9 cellular contexts compared by ENCODE assay signal in the genomic region with DNA sequence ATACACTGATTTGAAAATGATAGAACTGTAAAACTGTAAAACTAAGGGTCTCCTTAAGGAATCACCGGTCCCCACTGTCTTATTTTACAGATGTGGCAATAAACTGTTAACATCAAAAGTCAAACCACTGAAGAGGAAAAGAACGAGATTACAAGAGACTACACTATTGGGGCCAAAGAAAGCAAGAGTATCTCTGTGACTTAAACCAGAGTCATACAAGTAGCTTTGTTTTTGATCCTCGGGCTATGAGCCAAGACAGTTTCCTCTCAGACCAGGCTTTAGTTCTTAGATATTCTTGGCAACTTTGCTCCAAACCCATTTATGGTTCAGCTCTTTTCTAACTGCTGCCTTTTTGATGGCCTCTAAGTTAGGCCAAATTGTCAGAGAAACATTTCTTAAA.
DNase-seq lines count a peak whose midpoint lies in the region; ATAC-seq, FAIRE-seq and TF ChIP-seq lines count a peak whose summit lies in the region.
"Had no signal": no experiment of that assay in that cellular context is flagged by ENCODE, and none has a peak within 500 bp of the region (broad histone marks: within the 10 kb centered on the region; RNA-seq: fewer than 3 reads in every experiment).

No MANE protein-coding gene starts in this region.

- FAIRE-seq in bronchial epithelial cell (lab: Jason Lieb, UNC) = no peak

- no peak for ATAC-seq in stimulated activated naive CD8-positive, alpha-beta T cell treated with anti-CD3 and anti-CD28 coated beads, Interleukin-15, Interleukin-2, amounts not matched to agents 100 U/mL and 50 U/mL, for 24 hours
- ATAC-seq in left lobe of liver (peak; percentile 22), aorta (ENCODE audit: low FRiP score) (peak; percentile 64), GM19324 (IDR thresholded peaks at IDR 0.05; ENCODE audit: low FRiP score, unreplicated experiment) (no peak), GM18873 (IDR thresholded peaks at IDR 0.05; ENCODE audit: low FRiP score, unreplicated experiment) (no peak)

- intact Hi-C loops in aorta (cut with DNase I) = loop anchor here in 1 of 2 donors (5.0 kb wide), 1 partner anchor 179 kb away; the partner anchor contains the start of gene UCHL3

- H3K4me1 Mint-ChIP-seq in stimulated activated naive CD8-positive, alpha-beta T cell treated with anti-CD3 and anti-CD28 coated beads, Interleukin-15, Interleukin-2, amounts not matched to agents 100 ng/mL and 50 ng/mL, for 24 hours (ENCODE audit: low read depth) = peaks cover 56% of the 10 kb centered on the region

- no peaks in the 10 kb centered on the region for H3K36me3 Mint-ChIP-seq in stimulated activated naive CD8-positive, alpha-beta T cell treated with anti-CD3 and anti-CD28 coated beads, Interleukin-15, Interleukin-2, amounts not matched to agents 100 ng/mL and 50 ng/mL, for 24 hours (ENCODE audit: low read depth)

- 2 to 5% methylated on average over 3 of the region's 3 CpGs for WGBS in aorta, 2 donors

- no peak for DNase-seq in stimulated activated naive CD8-positive, alpha-beta T cell treated with anti-CD3 and anti-CD28 coated beads, Interleukin-15, Interleukin-2, amounts not matched to agents 100 U/mL and 50 U/mL, for 24 hours
- DNase-seq in bronchial epithelial cell (ENCODE audit: low read depth) (peak; percentile 54), left lobe of liver (ENCODE audit: low spot score) (no peak), aorta (no peak)
- no peak for DNase-seq in effector CD4-positive, alpha-beta T cell
- DNase-seq: activated T-cell treated with anti-CD3 and anti-CD28 coated beads, Interleukin-2, amount 50 U/mL, for 24 hours had no signal

- H3K4me3 Mint-ChIP-seq in stimulated activated naive CD8-positive, alpha-beta T cell treated with anti-CD3 and anti-CD28 coated beads, Interleukin-15, Interleukin-2, amounts not matched to agents 100 ng/mL and 50 ng/mL, for 24 hours = no peak overlapping the region
- H3K4me3 Mint-ChIP-seq: activated T-cell treated with anti-CD3 and anti-CD28 coated beads, Interleukin-2, amount 50 U/mL, for 24 hours had no signal

- H3K4me1 ChIP-seq in aorta (ENCODE audit: control insufficient read depth in 1 of 2, insufficient read depth in 2 of 2, low read length in 2 of 2) = no peaks in the 10 kb centered on the region

- peak overlapping the region; percentile 59 for H3K27ac Mint-ChIP-seq in stimulated activated naive CD8-positive, alpha-beta T cell treated with anti-CD3 and anti-CD28 coated beads, Interleukin-15, Interleukin-2, amounts not matched to agents 100 ng/mL and 50 ng/mL, for 24 hours
- H3K27ac Mint-ChIP-seq: activated T-cell treated with anti-CD3 and anti-CD28 coated beads, Interleukin-2, amount 50 U/mL, for 24 hours had no signal

- no peaks in the 10 kb centered on the region for H3K9me3 Mint-ChIP-seq in stimulated activated naive CD8-positive, alpha-beta T cell treated with anti-CD3 and anti-CD28 coated beads, Interleukin-15, Interleukin-2, amounts not matched to agents 100 ng/mL and 50 ng/mL, for 24 hours
- H3K9me3 Mint-ChIP-seq: activated T-cell treated with anti-CD3 and anti-CD28 coated beads, Interleukin-2, amount 50 U/mL, for 24 hours had no signal

- H3K9me3 ChIP-seq in aorta (ENCODE audit: control insufficient read depth, low read length) = no peaks in the 10 kb centered on the region

- H3K27ac ChIP-seq in aorta (ENCODE audit: low read depth in 1 of 2, low read length in 2 of 2) = no peak overlapping the region

- no peaks in the 10 kb centered on the region for H3K36me3 ChIP-seq in bronchial epithelial cell (ENCODE audit: control insufficient read depth, insufficient read depth, low read length)
- H3K36me3 ChIP-seq in aorta (ENCODE audit: control insufficient read depth in 1 of 2, insufficient read depth in 2 of 2, low read length in 1 of 2) = no peaks in the 10 kb centered on the region

- TF ChIP-seq CTCF in bronchial epithelial cell (IDR thresholded peaks at IDR 0.05; ENCODE audit: insufficient read depth, low read length, severe bottlenecking) = no peak

- H3K27me3 Mint-ChIP-seq in stimulated activated naive CD8-positive, alpha-beta T cell treated with anti-CD3 and anti-CD28 coated beads, Interleukin-15, Interleukin-2, amounts not matched to agents 100 ng/mL and 50 ng/mL, for 24 hours = no peaks in the 10 kb centered on the region
- H3K27me3 Mint-ChIP-seq: activated T-cell treated with anti-CD3 and anti-CD28 coated beads, Interleukin-2, amount 50 U/mL, for 24 hours had no signal

- H3K4me3 ChIP-seq in bronchial epithelial cell (ENCODE audit: low read depth, low read length) = no peak overlapping the region
- no peak overlapping the region for H3K4me3 ChIP-seq in aorta (ENCODE audit: low read length in 2 of 2)

- H3K27me3 ChIP-seq in bronchial epithelial cell (ENCODE audit: control insufficient read depth, insufficient read depth, low read length) = no peaks in the 10 kb centered on the region
- no peaks in the 10 kb centered on the region for H3K27me3 ChIP-seq in aorta (ENCODE audit: control insufficient read depth in 1 of 2, insufficient read depth in 2 of 2, low read length in 1 of 2)

Comparison
In these comparisons a context has a peak if more than half of its experiments do, and no peak if none do; other contexts are left out.
1. ATAC-seq: peak in left lobe of liver (single experiment) and aorta (single experiment); none in stimulated activated naive CD8-positive, alpha-beta T cell treated with anti-CD3 and anti-CD28 coated beads, Interleukin-15, Interleukin-2, amounts not matched to agents 100 U/mL and 50 U/mL, for 24 hours (single experiment), GM19324 (single experiment) and GM18873 (single experiment).